In the genomic region with DNA sequence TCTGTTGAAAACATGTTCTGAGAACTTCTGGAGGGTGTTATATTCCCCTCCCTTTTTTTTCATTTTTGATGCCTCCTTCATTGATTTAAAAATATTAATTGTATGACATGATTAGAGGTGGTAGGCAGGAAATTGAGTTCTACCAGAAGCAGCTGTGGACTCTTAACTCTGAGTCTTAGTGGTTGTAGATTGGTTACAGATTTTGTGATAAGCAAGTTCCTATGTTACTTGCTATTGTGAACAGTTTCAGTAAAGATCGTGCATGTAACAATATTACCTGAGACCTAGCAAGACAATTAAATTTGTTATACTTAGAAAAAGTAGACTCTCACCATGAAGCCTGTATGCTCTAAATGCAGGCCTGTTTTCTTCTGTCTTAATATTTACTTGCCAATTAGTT, we compare ENCODE assay signal across 22 cellular contexts.
"Had no signal": no experiment of that assay in that cellular context is flagged by ENCODE, and none has a peak within 500 bp of the region (broad histone marks: within the 10 kb centered on the region; RNA-seq: fewer than 3 reads in every experiment).

No MANE protein-coding gene starts in this region.

- DNase-seq: Kasumi-1, MV-4-11, NCI-H1048, NCI-H1105, NCI-H1417, NCI-H1436 treated with DMSO at 0.1 percent for 48 hours, NCI-H1694, NCI-H187 treated with DMSO at 0.1 percent for 48 hours, NCI-H2029 treated with DMSO at 0.1 percent for 48 hours, NCI-H2171 treated with DMSO at 0.1 percent for 48 hours, NCI-H345, NCI-H446 treated with DMSO at 0.1 percent for 48 hours, NCI-H510A treated with DMSO at 0.1 percent for 48 hours, NCI-H526, NCI-H82, Right ventricle myocardium superior, RPMI8226, SK-N-SH had no signal

- H3K9me3 ChIP-seq: SK-N-SH had no signal

- H3K4me1 Mint-ChIP-seq: IgD-negative memory B cell had no signal

- H3K4me2 ChIP-seq: KMS-11, SK-N-SH had no signal

- H3K4me3 Mint-ChIP-seq: IgD-negative memory B cell had no signal

- H3K27ac ChIP-seq: HL-60, KMS-11 had no signal

- H3K36me3 Mint-ChIP-seq: IgD-negative memory B cell had no signal

- ATAC-seq: K562 had no signal

- H3K27ac Mint-ChIP-seq: IgD-negative memory B cell had no signal

- H3K27me3 Mint-ChIP-seq: IgD-negative memory B cell had no signal

- H3K9ac ChIP-seq: KMS-11, SK-N-SH had no signal

- H3K9me3 Mint-ChIP-seq: IgD-negative memory B cell had no signal

- H3K4me3 ChIP-seq: K562 had no signal
